1 cellular context compared by ENCODE assay signal in genomic region chrX:74853255-74853654, GRCh38.
TF ChIP-seq lines count a peak whose summit lies in the region.

No MANE protein-coding gene starts in this region.

TF ChIP-seq in WTC11, 78 proteins besides CTCF, POLR2A, EP300 and RAD21 (continued from another document):
- TF ChIP-seq, protein P1, sequence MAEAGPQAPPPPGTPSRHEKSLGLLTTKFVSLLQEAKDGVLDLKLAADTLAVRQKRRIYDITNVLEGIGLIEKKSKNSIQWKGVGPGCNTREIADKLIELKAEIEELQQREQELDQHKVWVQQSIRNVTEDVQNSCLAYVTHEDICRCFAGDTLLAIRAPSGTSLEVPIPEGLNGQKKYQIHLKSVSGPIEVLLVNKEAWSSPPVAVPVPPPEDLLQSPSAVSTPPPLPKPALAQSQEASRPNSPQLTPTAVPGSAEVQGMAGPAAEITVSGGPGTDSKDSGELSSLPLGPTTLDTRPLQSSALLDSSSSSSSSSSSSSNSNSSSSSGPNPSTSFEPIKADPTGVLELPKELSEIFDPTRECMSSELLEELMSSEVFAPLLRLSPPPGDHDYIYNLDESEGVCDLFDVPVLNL (CRISPR knock-in tag; IDR thresholded peaks at IDR 0.05; ENCODE audit: borderline replicate concordance, low read depth), result no peak
- TF ChIP-seq ZNF219 (CRISPR knock-in tag; IDR thresholded peaks at IDR 0.05; ENCODE audit: borderline replicate concordance) (no peak), CREM (CRISPR knock-in tag; IDR thresholded peaks at IDR 0.05) (no peak), FOXJ3 (CRISPR knock-in tag; IDR thresholded peaks at IDR 0.05; ENCODE audit: borderline replicate concordance) (no peak), USF1 (CRISPR knock-in tag; IDR thresholded peaks at IDR 0.05) (no peak), ATF1 (CRISPR knock-in tag; IDR thresholded peaks at IDR 0.05) (no peak), ESRRA (CRISPR knock-in tag; IDR thresholded peaks at IDR 0.05; ENCODE audit: borderline replicate concordance) (no peak), ZNF396 (CRISPR knock-in tag; IDR thresholded peaks at IDR 0.05; ENCODE audit: borderline replicate concordance) (no peak), AFF4 (CRISPR knock-in tag; IDR thresholded peaks at IDR 0.05; ENCODE audit: borderline replicate concordance) (no peak), ELF4 (CRISPR knock-in tag; IDR thresholded peaks at IDR 0.05; ENCODE audit: low read depth) (no peak), ZNF263 (CRISPR knock-in tag; IDR thresholded peaks at IDR 0.05; ENCODE audit: low read depth) (no peak), CBFB (CRISPR knock-in tag; IDR thresholded peaks at IDR 0.05; ENCODE audit: low read depth) (no peak)
- TF ChIP-seq, protein P2, sequence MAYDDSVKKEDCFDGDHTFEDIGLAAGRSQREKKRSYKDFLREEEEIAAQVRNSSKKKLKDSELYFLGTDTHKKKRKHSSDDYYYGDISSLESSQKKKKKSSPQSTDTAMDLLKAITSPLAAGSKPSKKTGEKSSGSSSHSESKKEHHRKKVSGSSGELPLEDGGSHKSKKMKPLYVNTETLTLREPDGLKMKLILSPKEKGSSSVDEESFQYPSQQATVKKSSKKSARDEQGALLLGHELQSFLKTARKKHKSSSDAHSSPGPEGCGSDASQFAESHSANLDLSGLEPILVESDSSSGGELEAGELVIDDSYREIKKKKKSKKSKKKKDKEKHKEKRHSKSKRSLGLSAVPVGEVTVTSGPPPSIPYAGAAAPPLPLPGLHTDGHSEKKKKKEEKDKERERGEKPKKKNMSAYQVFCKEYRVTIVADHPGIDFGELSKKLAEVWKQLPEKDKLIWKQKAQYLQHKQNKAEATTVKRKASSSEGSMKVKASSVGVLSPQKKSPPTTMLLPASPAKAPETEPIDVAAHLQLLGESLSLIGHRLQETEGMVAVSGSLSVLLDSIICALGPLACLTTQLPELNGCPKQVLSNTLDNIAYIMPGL (CRISPR knock-in tag; IDR thresholded peaks at IDR 0.05), result no peak
- TF ChIP-seq, protein P3, sequence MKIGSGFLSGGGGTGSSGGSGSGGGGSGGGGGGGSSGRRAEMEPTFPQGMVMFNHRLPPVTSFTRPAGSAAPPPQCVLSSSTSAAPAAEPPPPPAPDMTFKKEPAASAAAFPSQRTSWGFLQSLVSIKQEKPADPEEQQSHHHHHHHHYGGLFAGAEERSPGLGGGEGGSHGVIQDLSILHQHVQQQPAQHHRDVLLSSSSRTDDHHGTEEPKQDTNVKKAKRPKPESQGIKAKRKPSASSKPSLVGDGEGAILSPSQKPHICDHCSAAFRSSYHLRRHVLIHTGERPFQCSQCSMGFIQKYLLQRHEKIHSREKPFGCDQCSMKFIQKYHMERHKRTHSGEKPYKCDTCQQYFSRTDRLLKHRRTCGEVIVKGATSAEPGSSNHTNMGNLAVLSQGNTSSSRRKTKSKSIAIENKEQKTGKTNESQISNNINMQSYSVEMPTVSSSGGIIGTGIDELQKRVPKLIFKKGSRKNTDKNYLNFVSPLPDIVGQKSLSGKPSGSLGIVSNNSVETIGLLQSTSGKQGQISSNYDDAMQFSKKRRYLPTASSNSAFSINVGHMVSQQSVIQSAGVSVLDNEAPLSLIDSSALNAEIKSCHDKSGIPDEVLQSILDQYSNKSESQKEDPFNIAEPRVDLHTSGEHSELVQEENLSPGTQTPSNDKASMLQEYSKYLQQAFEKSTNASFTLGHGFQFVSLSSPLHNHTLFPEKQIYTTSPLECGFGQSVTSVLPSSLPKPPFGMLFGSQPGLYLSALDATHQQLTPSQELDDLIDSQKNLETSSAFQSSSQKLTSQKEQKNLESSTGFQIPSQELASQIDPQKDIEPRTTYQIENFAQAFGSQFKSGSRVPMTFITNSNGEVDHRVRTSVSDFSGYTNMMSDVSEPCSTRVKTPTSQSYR (CRISPR knock-in tag; IDR thresholded peaks at IDR 0.05), result no peak
- TF ChIP-seq, protein P4, sequence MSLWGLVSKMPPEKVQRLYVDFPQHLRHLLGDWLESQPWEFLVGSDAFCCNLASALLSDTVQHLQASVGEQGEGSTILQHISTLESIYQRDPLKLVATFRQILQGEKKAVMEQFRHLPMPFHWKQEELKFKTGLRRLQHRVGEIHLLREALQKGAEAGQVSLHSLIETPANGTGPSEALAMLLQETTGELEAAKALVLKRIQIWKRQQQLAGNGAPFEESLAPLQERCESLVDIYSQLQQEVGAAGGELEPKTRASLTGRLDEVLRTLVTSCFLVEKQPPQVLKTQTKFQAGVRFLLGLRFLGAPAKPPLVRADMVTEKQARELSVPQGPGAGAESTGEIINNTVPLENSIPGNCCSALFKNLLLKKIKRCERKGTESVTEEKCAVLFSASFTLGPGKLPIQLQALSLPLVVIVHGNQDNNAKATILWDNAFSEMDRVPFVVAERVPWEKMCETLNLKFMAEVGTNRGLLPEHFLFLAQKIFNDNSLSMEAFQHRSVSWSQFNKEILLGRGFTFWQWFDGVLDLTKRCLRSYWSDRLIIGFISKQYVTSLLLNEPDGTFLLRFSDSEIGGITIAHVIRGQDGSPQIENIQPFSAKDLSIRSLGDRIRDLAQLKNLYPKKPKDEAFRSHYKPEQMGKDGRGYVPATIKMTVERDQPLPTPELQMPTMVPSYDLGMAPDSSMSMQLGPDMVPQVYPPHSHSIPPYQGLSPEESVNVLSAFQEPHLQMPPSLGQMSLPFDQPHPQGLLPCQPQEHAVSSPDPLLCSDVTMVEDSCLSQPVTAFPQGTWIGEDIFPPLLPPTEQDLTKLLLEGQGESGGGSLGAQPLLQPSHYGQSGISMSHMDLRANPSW (CRISPR knock-in tag; conservative IDR thresholded peaks at IDR 0.05; ENCODE audit: low read depth), result no peak
